ENCODE assay signal across 8 cellular contexts in the genomic region with DNA sequence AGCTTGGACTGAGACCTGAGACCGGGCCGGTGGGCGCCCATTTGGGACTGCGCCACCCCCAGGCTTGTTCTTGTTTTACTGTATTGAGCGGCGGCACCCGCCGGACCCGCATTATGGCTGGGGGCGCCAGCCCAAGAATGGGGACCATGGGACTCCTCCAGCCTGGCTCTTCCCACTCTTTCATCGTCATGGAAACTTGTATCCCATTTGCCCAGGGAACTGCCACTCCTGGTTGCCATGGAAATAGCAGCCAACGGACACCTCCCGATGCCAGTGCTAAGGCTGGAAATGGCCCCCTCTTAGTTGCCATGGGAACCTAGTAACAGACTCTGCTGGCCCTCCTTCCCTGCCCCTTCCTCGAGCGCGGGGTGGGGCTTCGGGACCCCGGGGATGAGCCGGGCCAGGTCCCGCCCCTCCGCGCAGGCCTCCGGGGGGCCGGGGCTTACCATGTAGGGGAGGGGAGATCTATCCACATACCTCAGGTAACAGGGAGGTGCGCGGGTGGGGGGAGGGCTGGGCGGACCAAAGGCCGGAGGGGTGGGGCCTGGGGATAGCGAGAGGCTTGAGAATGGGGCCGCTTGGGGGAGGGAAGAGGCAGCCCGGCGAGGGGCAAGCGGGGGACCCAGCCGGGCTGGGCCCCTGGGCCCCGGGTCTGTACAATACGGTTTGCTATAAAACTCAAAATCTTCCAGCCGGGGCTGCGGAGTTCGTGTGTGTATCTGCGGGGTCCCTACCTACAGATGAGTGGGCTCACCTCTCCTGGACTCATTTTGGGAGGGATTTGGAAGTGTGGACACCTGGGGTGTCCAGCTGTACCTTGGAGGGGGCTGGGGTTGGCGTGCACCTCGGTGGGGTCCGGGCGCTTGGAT. TPM values are rescaled to one million over a fixed set of nuclear protein-coding genes. Genes with fewer than 3 reads are reported as not detected.
DNase-seq lines count a peak whose midpoint lies in the region; ATAC-seq and TF ChIP-seq lines count a peak whose summit lies in the region.

No MANE protein-coding gene starts in this region.

- no peaks in the 10 kb centered on the region; the same call in 1 of the 2 replicates for H4K20me1 ChIP-seq in DOHH2 (ENCODE audit: control insufficient read depth, insufficient read depth, low read depth, low read length)
- no peaks in the 10 kb centered on the region for H4K20me1 ChIP-seq in H9 (ENCODE audit: control insufficient read depth, insufficient read depth, insufficient read length)

- peak; percentile 100 for DNase-seq in H9
- peak; percentile 74 for DNase-seq in NCI-H69 (lab: John Stamatoyannopoulos, UW)
- DNase-seq in hypothalamus (lab: John Stamatoyannopoulos, UW): peak; percentile 34 to 97 (median 86)
- peak; percentile 91 for DNase-seq in progenitor cell of endocrine pancreas (ENCODE audit: low spot score, unreplicated experiment)

- H3K27ac Mint-ChIP-seq in H9 (peak overlapping the region; percentile 94 to 98 (median 97); a peak in 6 of 7 replicates), brain (peak overlapping the region; percentile 94 to 98 (median 95)), progenitor cell of endocrine pancreas (peak overlapping the region; percentile 93)

- H2BK12ac ChIP-seq in H9 (ENCODE audit: insufficient read length, low read depth, low read length): no peak overlapping the region

- H3K27ac ChIP-seq in DOHH2 (ENCODE audit: low read depth, low read length) (peak overlapping the region; percentile 54), H9 (ENCODE audit: insufficient read length, low read depth, low read length) (no peak overlapping the region)

- no peak overlapping the region for H2BK15ac ChIP-seq in H9 (ENCODE audit: low read depth, low read length)

- H3K4me1 ChIP-seq in DOHH2 (ENCODE audit: control insufficient read depth, low read length) (peaks cover 23% of the 10 kb centered on the region), H9 (ENCODE audit: insufficient read depth, low read length) (no peaks in the 10 kb centered on the region)

- H3K4me3 Mint-ChIP-seq in H9: peak overlapping the region; percentile 79 to 87
- H3K4me3 Mint-ChIP-seq in brain: peak overlapping the region; percentile 90 to 92 (median 91)
- peak overlapping the region; percentile 78 for H3K4me3 Mint-ChIP-seq in progenitor cell of endocrine pancreas (ENCODE audit: low read depth)

- no peaks in the 10 kb centered on the region for H3K9me3 ChIP-seq in DOHH2 (ENCODE audit: control insufficient read depth, insufficient read depth, low read length)
- no peaks in the 10 kb centered on the region for H3K9me3 ChIP-seq in H9 (ENCODE audit: control insufficient read depth, low read depth, low read length)

- peak overlapping the region; percentile 33; the same call in 1 of the 2 replicates for H3K14ac ChIP-seq in H9 (ENCODE audit: insufficient read depth, low read length)

- H3K9me2 ChIP-seq in DOHH2 (replicated peaks; ENCODE audit: control insufficient read depth, low read length): no peaks in the 10 kb centered on the region

- H3K9me3 Mint-ChIP-seq in H9 (no peaks in the 10 kb centered on the region; a peak in 1 of 5 replicates), brain (no peaks in the 10 kb centered on the region), progenitor cell of endocrine pancreas (ENCODE audit: low read depth) (no peaks in the 10 kb centered on the region)

- peaks cover 16% of the 10 kb centered on the region for H3F3A ChIP-seq in DOHH2 (ENCODE audit: control insufficient read depth, insufficient read depth)

- no peak overlapping the region for H2BK5ac ChIP-seq in H9 (ENCODE audit: insufficient read length, low read length)

- no peak overlapping the region for H2BK20ac ChIP-seq in H9 (ENCODE audit: low read depth, low read length, poor library complexity, severe bottlenecking)

- peaks cover 11% of the 10 kb centered on the region for H3K23me2 ChIP-seq in H9 (ENCODE audit: insufficient read length, low read depth, low read length, poor library complexity, severe bottlenecking)

- ATAC-seq in HG03520 (IDR thresholded peaks at IDR 0.05; ENCODE audit: unreplicated experiment) (no peak), GM18870 (IDR thresholded peaks at IDR 0.05; ENCODE audit: unreplicated experiment) (no peak)

- H2BK120ac ChIP-seq in H9 (ENCODE audit: low read depth, low read length, poor library complexity, severe bottlenecking): no peak overlapping the region

- no peak overlapping the region for H2AK5ac ChIP-seq in H9 (ENCODE audit: insufficient read length, low read length)

- H3K27me3 Mint-ChIP-seq in H9 (ENCODE audit: low read depth): no peaks in the 10 kb centered on the region
- peaks cover 5% of the 10 kb centered on the region for H3K27me3 Mint-ChIP-seq in brain
- H3K27me3 Mint-ChIP-seq in progenitor cell of endocrine pancreas: no peaks in the 10 kb centered on the region

- H3K27me3 ChIP-seq in DOHH2 (ENCODE audit: control insufficient read depth, low read length): no peaks in the 10 kb centered on the region
- H3K27me3 ChIP-seq in H9 (ENCODE audit: insufficient read depth, low read length): no peaks in the 10 kb centered on the region

- peaks cover 15 to 33% (median 24%) of the 10 kb centered on the region in 3 experiments; a peak in 6 of 7 replicates for H3K36me3 Mint-ChIP-seq in H9 (ENCODE audit: insufficient read depth in 1 of 3, low read depth in 3 of 3)
- H3K36me3 Mint-ChIP-seq in brain: peaks cover 24% of the 10 kb centered on the region
- H3K36me3 Mint-ChIP-seq in progenitor cell of endocrine pancreas (ENCODE audit: insufficient read depth): peaks cover 14% of the 10 kb centered on the region

- H3K4me2 ChIP-seq in DOHH2 (ENCODE audit: low read length): peak overlapping the region; percentile 99
- H3K4me2 ChIP-seq in H9 (ENCODE audit: insufficient read depth, insufficient read length, low read length): peak overlapping the region; percentile 71

- peaks cover 21% of the 10 kb centered on the region for H3K36me3 ChIP-seq in DOHH2 (ENCODE audit: control insufficient read depth, low read length)

- H3K9ac ChIP-seq in H9 (ENCODE audit: extremely low read depth, insufficient read length, low read length): peak overlapping the region; percentile 11

- H3K79me1 ChIP-seq in H9 (ENCODE audit: insufficient read depth, low read depth, low read length, poor library complexity, severe bottlenecking): no peaks in the 10 kb centered on the region

- H4K8ac ChIP-seq in H9 (replicated peaks; ENCODE audit: insufficient read length, low read depth, low read length): no peak overlapping the region

- H3K18ac ChIP-seq in H9 (ENCODE audit: insufficient read length, low read depth, low read length): peak overlapping the region; percentile 36

- no peak overlapping the region for H3K23ac ChIP-seq in H9 (ENCODE audit: insufficient read length, low read depth, low read length)

- H2AFZ ChIP-seq in H9 (ENCODE audit: low read length): no peak overlapping the region

- H3T11ph ChIP-seq in H9 (ENCODE audit: low read length): no peak overlapping the region

- no peak overlapping the region for H3K56ac ChIP-seq in H9 (ENCODE audit: insufficient read length, low read depth, low read length)

- TF ChIP-seq CTCF in DOHH2 (IDR thresholded peaks at IDR 0.05; ENCODE audit: low read depth, low read length, poor library complexity, severe bottlenecking) (no peak), H9 (conservative IDR thresholded peaks at IDR 0.05) (no peak; the same call in 2 of the 3 replicates), brain (conservative IDR thresholded peaks at IDR 0.05) (peak in 1 of 2 experiments; percentile 32), progenitor cell of endocrine pancreas (IDR thresholded peaks at IDR 0.05; ENCODE audit: unreplicated experiment) (peak; percentile 24)

- H3K4me3 ChIP-seq in DOHH2 (ENCODE audit: low read length): peak overlapping the region; percentile 83

- H3K4ac ChIP-seq in H9 (ENCODE audit: low read depth, low read length): no peak overlapping the region

- peaks cover 5% of the 10 kb centered on the region; the same call in 1 of the 2 replicates for H3K79me2 ChIP-seq in DOHH2 (ENCODE audit: control insufficient read depth, low read length)
- H3K79me2 ChIP-seq in H9 (ENCODE audit: insufficient read depth, low read length): no peaks in the 10 kb centered on the region

- no peak overlapping the region for H4K91ac ChIP-seq in H9 (ENCODE audit: insufficient read length, low read depth, low read length)

- no CpG with 5 or more reads among the region's 44 CpGs for WGBS in H9 (ENCODE audit: extremely low coverage, insufficient read length, low lambda C conversion rate)

- no peak overlapping the region for H4K5ac ChIP-seq in H9 (ENCODE audit: insufficient read length, low read depth, low read length)

- H3K4me1 Mint-ChIP-seq in H9: peaks cover 23% of the 10 kb centered on the region in 2 experiments
- H3K4me1 Mint-ChIP-seq in brain: peaks cover 30% of the 10 kb centered on the region
- H3K4me1 Mint-ChIP-seq in progenitor cell of endocrine pancreas (ENCODE audit: low read depth): peaks cover 15% of the 10 kb centered on the region

RNA-seq across cellular contexts. Expression of a gene that starts 0.5 kb away (rescaled TPM):
- total RNA-seq in H9 (2021) (6.1 and 6.9 TPM in 2 replicates), progenitor cell of endocrine pancreas (19.1 and 19.5 TPM in 2 replicates)
- 6.4 TPM for polyA plus RNA-seq in brain (ENCODE audit: insufficient read depth, low read depth, low replicate concordance)

RNA-seq across cellular contexts. Expression of a gene that starts 9.2 kb away (rescaled TPM):
- total RNA-seq in H9 (2021) (36.9 and 37.0 TPM in 2 replicates), progenitor cell of endocrine pancreas (25.4 and 27.7 TPM in 2 replicates)
- 23.0 TPM for polyA plus RNA-seq in brain (ENCODE audit: insufficient read depth, low read depth, low replicate concordance)

RNA-seq across cellular contexts. Expression of a gene that starts 24.9 kb away (rescaled TPM):
- 66.8 and 68.0 TPM in 2 replicates for total RNA-seq in H9 (2021)
- polyA plus RNA-seq in brain (ENCODE audit: insufficient read depth, low read depth, low replicate concordance): 24.3 TPM
- total RNA-seq in progenitor cell of endocrine pancreas: 65.6 and 66.8 TPM in 2 replicates

RNA-seq across cellular contexts. Expression of a gene that starts 36.7 kb away (rescaled TPM):
- total RNA-seq in H9 (2021): 5.5 and 7.5 TPM in 2 replicates
- polyA plus RNA-seq in brain (ENCODE audit: insufficient read depth, low read depth, low replicate concordance): 7.4 TPM
- 4.6 and 5.5 TPM in 2 replicates for total RNA-seq in progenitor cell of endocrine pancreas

RNA-seq across cellular contexts. Expression of a gene that starts 51.9 kb away (rescaled TPM):
- total RNA-seq in H9 (2021) (0.72 TPM in 2 replicates), progenitor cell of endocrine pancreas (4.5 and 5.1 TPM in 2 replicates)
- polyA plus RNA-seq in brain (ENCODE audit: insufficient read depth, low read depth, low replicate concordance): 4.1 TPM
